7 cellular contexts compared by ENCODE assay signal in genomic region chr16:58025351-58026138, GRCh38. TPM values are rescaled to one million over a fixed set of nuclear protein-coding genes. Genes with fewer than 3 reads are reported as not detected.
A peak's percentile ranks its signal among the peaks of the same experiment; 100 is the strongest.
DNase-seq lines count a peak whose midpoint lies in the region; ATAC-seq and TF ChIP-seq lines count a peak whose summit lies in the region.

Gene MMP15, plus strand, starts transcription at chr16:58025754. Its CDS starts 597 bp downstream, at chr16:58026351.

- ATAC-seq in HG03108 (IDR thresholded peaks at IDR 0.05; ENCODE audit: unreplicated experiment), result peak; percentile 49

- TF ChIP-seq CTCF in GM13977 (IDR thresholded peaks at IDR 0.05; ENCODE audit: extremely low read depth, insufficient read depth, missing control alignments), result no peak

- H3K4me3 ChIP-seq in esophagus (ENCODE audit: low read depth in 1 of 2, low read length in 2 of 2) (peak within 1 kb of the TSS; percentile 68 to 69), mucosa of rectum (ENCODE audit: low read length in 2 of 2) (peak within 1 kb of the TSS; percentile 80 to 92)

- peak within 1 kb of the TSS; percentile 70 to 90 for H3K9ac ChIP-seq in mucosa of rectum (ENCODE audit: low read depth in 1 of 2, low read length in 2 of 2)

- H3K4me1 ChIP-seq in esophagus (ENCODE audit: control insufficient read depth in 2 of 2, insufficient read depth in 2 of 2, low read length in 1 of 2) (peaks cover 11 to 17% of the 10 kb centered on the region in 2 donors), mucosa of rectum (ENCODE audit: control insufficient read depth in 2 of 2, insufficient read depth in 2 of 2, low read length in 2 of 2) (peaks cover 48 to 62% of the 10 kb centered on the region in 2 donors)

- in situ Hi-C loops in GM13977 (cut with MboI; ENCODE audit: low pct_unique_long_range_greater_than_20kb, low sequenced_read_pairs, unreplicated experiment), result no loop called here

- peak; percentile 87 for DNase-seq in GM13977 (ENCODE audit: low spot score)
- DNase-seq in NCI-H82 treated with DMSO at 0.1 percent for 48 hours (lab: John Stamatoyannopoulos, UW; ENCODE audit: unreplicated experiment), result peak; percentile 36
- DNase-seq in activated T-cell treated with anti-CD3 and anti-CD28 coated beads for 4 hours, result peak; percentile 56
- DNase-seq in stimulated activated CD8-positive, alpha-beta memory T cell treated with anti-CD3 and anti-CD28 coated beads, Interleukin-4, amount 100 ng/mL, for 48 hours, result peak; percentile 72

- H3K9me3 ChIP-seq in esophagus (ENCODE audit: control insufficient read depth in 2 of 2, insufficient read depth in 1 of 2, low read depth in 1 of 2, low read length in 1 of 2), result no peaks in the 10 kb centered on the region
- no peaks in the 10 kb centered on the region for H3K9me3 ChIP-seq in mucosa of rectum (ENCODE audit: control insufficient read depth in 2 of 2, low read length in 2 of 2)

- H3K27ac ChIP-seq in esophagus (ENCODE audit: low read depth in 2 of 2, low read length in 1 of 2), result peak within 1 kb of the TSS; percentile 68 to 82
- peak within 1 kb of the TSS; percentile 95 to 96 for H3K27ac ChIP-seq in mucosa of rectum (ENCODE audit: low read depth in 2 of 2, low read length in 2 of 2)

- 0 to 1% methylated on average over 88 to 90 of the region's 90 CpGs for WGBS in esophagus, 2 donors

- H3K27me3 ChIP-seq in esophagus (ENCODE audit: control insufficient read depth in 1 of 2, insufficient read depth in 2 of 2, low read length in 2 of 2) (no peaks in the 10 kb centered on the region), mucosa of rectum (ENCODE audit: control insufficient read depth in 2 of 2, insufficient read depth in 2 of 2, low read length in 2 of 2) (no peaks in the 10 kb centered on the region)

- H3K36me3 ChIP-seq in esophagus (ENCODE audit: control insufficient read depth in 2 of 2, insufficient read depth in 2 of 2, low read length in 1 of 2), result no peaks in the 10 kb centered on the region
- H3K36me3 ChIP-seq in mucosa of rectum (ENCODE audit: control insufficient read depth in 2 of 2, insufficient read depth in 2 of 2, low read length in 2 of 2), result peaks cover 3% of the 10 kb centered on the region in 2 donors

RNA-seq across cellular contexts. Expression of gene MMP15, which starts in this region (rescaled TPM):
- polyA plus RNA-seq in esophagus, result 1 to 10 TPM; 2.5 to 2.7 TPM

Comparison
In these comparisons a context has a peak if more than half of its experiments do, and no peak if none do; other contexts are left out.
1. Peak in every context shown above with its lines: DNase-seq, ATAC-seq, H3K4me3 ChIP-seq and H3K27ac ChIP-seq.
2. DNase-seq: peak in every context shown above with its lines; median percentile 87 in GM13977; 72 in stimulated activated CD8-positive, alpha-beta memory T cell treated with anti-CD3 and anti-CD28 coated beads, Interleukin-4, amount 100 ng/mL, for 48 hours; 56 in activated T-cell treated with anti-CD3 and anti-CD28 coated beads for 4 hours; 36 in NCI-H82 treated with DMSO at 0.1 percent for 48 hours.